19 cellular contexts compared by ENCODE assay signal in genomic region chr1:115666206-115666605, GRCh38.
"Had no signal": no experiment of that assay in that cellular context is flagged by ENCODE, and none has a peak within 500 bp of the region (broad histone marks: within the 10 kb centered on the region; RNA-seq: fewer than 3 reads in every experiment).

No MANE protein-coding gene starts in this region.

- H3K27ac ChIP-seq: brain microvascular endothelial cell, lower lobe of right lung, testis had no signal

- ATAC-seq: esophagus mucosa; lower lobe of right lung; stimulated activated effector memory CD8-positive, alpha-beta T cell treated with anti-CD3 and anti-CD28 coated beads, Interleukin-12 subunit alpha, Interleukin-12 subunit beta, amount 100 ng/mL, for 72 hours; WTC11 had no signal

- H3K27me3 ChIP-seq: brain microvascular endothelial cell, stomach, testis had no signal

- H3K4me1 ChIP-seq: lower lobe of right lung, testis had no signal

- FAIRE-seq: islet of Langerhans had no signal

- H3K4me3 ChIP-seq: coronary artery, lower lobe of right lung, skin epidermis, stomach, testis had no signal

- DNase-seq: activated CD4-positive, alpha-beta memory T cell treated with anti-CD3 and anti-CD28 coated beads for 36 hours; activated CD4-positive, alpha-beta T cell treated with anti-CD3 and anti-CD28 coated beads for 4 hours; activated naive CD4-positive, alpha-beta T cell; activated naive CD8-positive, alpha-beta T cell treated with anti-CD3 and anti-CD28 coated beads for 36 hours; activated T-cell treated with anti-CD3 and anti-CD28 coated beads for 4 hours; amniotic stem cell; brain microvascular endothelial cell; effector CD4-positive, alpha-beta T cell; lower lobe of right lung; retina; stimulated activated CD4-positive, alpha-beta T cell treated with anti-CD3 and anti-CD28 coated beads, Interleukin-4, amount 100 ng/mL, for 1 hour; testis had no signal

- H3K9me3 ChIP-seq: lower lobe of right lung, stomach, testis had no signal
